Comparison of ENCODE assay signal across 7 cellular contexts in the genomic region with DNA sequence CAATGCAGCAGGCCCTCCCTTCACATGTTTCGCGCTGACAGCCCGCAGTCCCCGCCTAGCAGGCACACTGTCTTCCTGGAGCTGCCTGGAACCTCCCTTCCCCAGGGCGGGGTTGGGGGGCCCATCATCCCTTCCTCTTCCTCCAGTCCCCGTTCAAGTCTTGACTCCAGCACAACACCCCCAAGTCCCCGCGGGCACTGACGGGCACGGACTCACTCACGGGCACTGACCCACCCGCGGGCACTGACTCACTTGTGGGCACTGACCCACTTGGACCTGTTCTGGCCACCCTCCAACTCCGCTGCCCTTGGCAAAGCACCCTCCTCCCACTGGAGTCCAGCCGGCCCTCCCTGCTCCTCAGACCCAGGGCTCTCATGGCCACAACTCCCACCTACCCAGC.
DNase-seq lines count a peak whose midpoint lies in the region; ATAC-seq, FAIRE-seq and TF ChIP-seq lines count a peak whose summit lies in the region.
"Not testable (repeated sequence)": the region's sequence is repeated elsewhere in the genome, so short reads cannot be mapped to it uniquely, and the experiment has no call there.

No MANE protein-coding gene starts in this region.

- H3K27me3 ChIP-seq in colonic mucosa; psoas muscle (ENCODE audit: insufficient read depth in 3 of 3, low read length in 2 of 3); aorta (ENCODE audit: control insufficient read depth in 1 of 2, insufficient read depth in 2 of 2, low read length in 1 of 2): not testable (repeated sequence)

- not testable (repeated sequence) for TF ChIP-seq CTCF in colonic mucosa (IDR thresholded peaks at IDR 0.05); kidney (IDR thresholded peaks at IDR 0.05; ENCODE audit: borderline replicate concordance, extremely low read depth, insufficient read depth); mucosa of descending colon (IDR thresholded peaks at IDR 0.05); psoas muscle (IDR thresholded peaks at IDR 0.05)

- H3K4me1 ChIP-seq in colonic mucosa; kidney (ENCODE audit: control insufficient read depth in 1 of 2, insufficient read depth in 1 of 2, low read depth in 1 of 2, low read length in 2 of 2); mucosa of descending colon (ENCODE audit: low read depth); psoas muscle; aorta (ENCODE audit: control insufficient read depth in 1 of 2, insufficient read depth in 2 of 2, low read length in 2 of 2): not testable (repeated sequence)

- H3K9ac ChIP-seq in colonic mucosa (ENCODE audit: low read depth in 2 of 2, low read length in 2 of 2); kidney (ENCODE audit: low read length in 2 of 2): not testable (repeated sequence)

- not testable (repeated sequence) for H3K36me3 ChIP-seq in colonic mucosa; kidney (ENCODE audit: control insufficient read depth in 1 of 2, insufficient read depth in 2 of 2, low read length in 2 of 2); mucosa of descending colon (ENCODE audit: low read depth); psoas muscle (ENCODE audit: insufficient read depth in 1 of 2, low read depth in 1 of 2); aorta (ENCODE audit: control insufficient read depth in 1 of 2, insufficient read depth in 2 of 2, low read length in 1 of 2)

- DNase-seq in activated effector memory CD4-positive, alpha-beta T cell treated with anti-CD3 and anti-CD28 coated beads, Interleukin-2, amount 50 U/mL, for 16 hours: peak; percentile 46
- DNase-seq in colonic mucosa: peak; percentile 8
- peak; percentile 66 for DNase-seq in kidney
- peak in 2 of 3 donors; percentile 17 to 33 for DNase-seq in mucosa of descending colon
- peak; percentile 12 to 34 for DNase-seq in psoas muscle
- DNase-seq in stimulated activated CD8-positive, alpha-beta memory T cell treated with anti-CD3 and anti-CD28 coated beads, Interleukin-4, amount 100 ng/mL, for 48 hours: peak; percentile 3
- DNase-seq in aorta: peak in 1 of 2 donors; percentile 43

- not testable (repeated sequence) for H3K27ac ChIP-seq in colonic mucosa; kidney (ENCODE audit: low read depth in 2 of 2, low read length in 2 of 2); psoas muscle; aorta (ENCODE audit: low read depth in 1 of 2, low read length in 2 of 2)

- not testable (repeated sequence) for H3K4me3 ChIP-seq in colonic mucosa; kidney (ENCODE audit: low read length in 2 of 2); mucosa of descending colon; psoas muscle; aorta (ENCODE audit: low read length in 2 of 2)

- intact Hi-C loops in colonic mucosa (cut with DNase I); kidney (cut with DNase I); mucosa of descending colon (cut with DNase I, micrococcal nuclease); psoas muscle (cut with DNase I); aorta (cut with DNase I): not testable (repeated sequence)

- not testable (repeated sequence) for FAIRE-seq in kidney (lab: Jason Lieb, UNC)

- ATAC-seq in mucosa of descending colon: not testable (repeated sequence)
- ATAC-seq in psoas muscle: peak in 1 of 4 donors; percentile 12
- peak; percentile 37 for ATAC-seq in aorta (ENCODE audit: low FRiP score)

- 71 to 95% (median 87%) methylated on average over 7 to 8 of the region's 15 CpGs for WGBS in psoas muscle, 3 donors
- 64 to 67% methylated on average over 5 to 9 of the region's 15 CpGs for WGBS in aorta, 2 donors

- not testable (repeated sequence) for H3K9me3 ChIP-seq in colonic mucosa; kidney (ENCODE audit: control insufficient read depth in 1 of 2, low read length in 2 of 2); mucosa of descending colon; psoas muscle; aorta (ENCODE audit: control insufficient read depth, low read length)
